9 cellular contexts compared by ENCODE assay signal in the genomic region with DNA sequence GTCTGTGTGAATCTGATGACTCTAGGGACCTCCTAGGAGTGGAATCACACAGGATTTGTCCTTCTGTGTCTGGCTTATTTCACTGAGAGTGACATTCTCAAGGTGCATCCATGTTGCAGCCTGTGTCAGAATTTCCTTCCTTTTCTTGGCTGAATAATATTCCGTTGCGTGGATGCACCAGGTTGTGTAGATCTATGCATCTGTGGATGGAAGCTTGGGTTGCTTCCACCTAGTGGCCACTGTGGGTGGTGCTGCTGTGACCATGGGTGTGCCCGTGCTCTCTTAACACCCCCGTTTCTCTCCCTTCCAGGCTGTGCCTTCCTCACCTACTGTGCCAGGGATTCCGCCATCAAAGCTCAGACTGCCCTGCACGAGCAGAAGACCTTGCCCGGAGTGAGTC. TPM values are rescaled to one million over a fixed set of nuclear protein-coding genes. Genes with fewer than 3 reads are reported as not detected.
DNase-seq lines count a peak whose midpoint lies in the region; FAIRE-seq and TF ChIP-seq lines count a peak whose summit lies in the region.
"Had no signal": no experiment of that assay in that cellular context is flagged by ENCODE, and none has a peak within 500 bp of the region (broad histone marks: within the 10 kb centered on the region; RNA-seq: fewer than 3 reads in every experiment).

No MANE protein-coding gene starts in this region.

- no peaks in the 10 kb centered on the region for H3K9me2 ChIP-seq in SU-DHL-6 (replicated peaks; ENCODE audit: insufficient read depth, low read length)

- no peaks in the 10 kb centered on the region for H3K4me1 ChIP-seq in neutrophil (ENCODE audit: control insufficient read depth in 1 of 2, insufficient read depth in 1 of 2, low read depth in 1 of 2, low read length in 1 of 2)

- no peaks in the 10 kb centered on the region for H3K79me2 ChIP-seq in SU-DHL-6 (ENCODE audit: insufficient read depth, low read length)

- in situ Hi-C loops in brain microvascular endothelial cell (cut with HindIII; ENCODE audit: low pct_ligation_motif_present, low sequenced_read_pairs) = no loop called here

- H3K9me3 ChIP-seq in SU-DHL-6 (ENCODE audit: insufficient read depth, low read length) (no peaks in the 10 kb centered on the region), neutrophil (no peaks in the 10 kb centered on the region)

- intact Hi-C loops in head of caudate nucleus (cut with DNase I) = no loop called here

- FAIRE-seq in GM12891 (lab: Jason Lieb, UNC) = peak; percentile 91

- H3F3A ChIP-seq in SU-DHL-6 (ENCODE audit: insufficient read depth) = no peaks in the 10 kb centered on the region

- TF ChIP-seq CTCF in SU-DHL-6 (IDR thresholded peaks at IDR 0.05; ENCODE audit: insufficient read depth, low read length, poor library complexity, severe bottlenecking) = peak; percentile 18
- TF ChIP-seq CTCF in brain microvascular endothelial cell (IDR thresholded peaks at IDR 0.05; ENCODE audit: low read depth, low read length, missing control alignments) = peak; percentile 70
- peak; percentile 24 for TF ChIP-seq CTCF in neutrophil (IDR thresholded peaks at IDR 0.05)

- no peak for TF ChIP-seq POLR2A in GM12891 (IDR thresholded peaks at IDR 0.05; ENCODE audit: low read depth, low read length)

- H3K4me2 ChIP-seq in SU-DHL-6 (ENCODE audit: low read depth, low read length, poor library complexity, severe bottlenecking) = no peak overlapping the region

- no peak overlapping the region for H3K9ac ChIP-seq in SU-DHL-6 (ENCODE audit: low read length)

- H3K27ac ChIP-seq in SU-DHL-6 (ENCODE audit: low read depth, low read length) (no peak overlapping the region), brain microvascular endothelial cell (no peak overlapping the region), neutrophil (no peak overlapping the region)

- H4K20me1 ChIP-seq in SU-DHL-6 (ENCODE audit: low read depth, low read length) = no peaks in the 10 kb centered on the region

- H3K36me3 ChIP-seq in SU-DHL-6 (ENCODE audit: low read length) = no peaks in the 10 kb centered on the region
- no peaks in the 10 kb centered on the region for H3K36me3 ChIP-seq in brain microvascular endothelial cell (replicated peaks)
- no peaks in the 10 kb centered on the region for H3K36me3 ChIP-seq in neutrophil

- H2AFZ ChIP-seq in SU-DHL-6 (ENCODE audit: low read depth, low read length, severe bottlenecking) = no peak overlapping the region

- H3K27me3 ChIP-seq in SU-DHL-6 (ENCODE audit: low read length) (no peaks in the 10 kb centered on the region), brain microvascular endothelial cell (replicated peaks) (no peaks in the 10 kb centered on the region), neutrophil (no peaks in the 10 kb centered on the region)

- DNase-seq in GM12891 (ENCODE audit: insufficient read length, low spot score) (no peak), brain microvascular endothelial cell (no peak), NCI-H2029 treated with DMSO at 0.1 percent for 48 hours (lab: John Stamatoyannopoulos, UW) (no peak), head of caudate nucleus (no peak), C1 segment of cervical spinal cord (lab: John Stamatoyannopoulos, UW) (no peak), GF-D8 (lab: John Stamatoyannopoulos, UW) (no peak)

- no peak overlapping the region for H3K4me3 ChIP-seq in SU-DHL-6 (ENCODE audit: insufficient read depth, low read length, poor library complexity, severe bottlenecking)
- no peak overlapping the region for H3K4me3 ChIP-seq in brain microvascular endothelial cell (ENCODE audit: low read depth, low read length)
- no peak overlapping the region for H3K4me3 ChIP-seq in neutrophil (ENCODE audit: low read depth in 1 of 2, low read length in 1 of 2)
- H3K4me3 ChIP-seq: lung had no signal

TF ChIP-seq in GM12891, 5 proteins besides CTCF, POLR2A, EP300 and RAD21:
- TF ChIP-seq POU2F2 (IDR thresholded peaks at IDR 0.05; ENCODE audit: low read depth, low read length) (no peak), PAX5 (IDR thresholded peaks at IDR 0.05; ENCODE audit: insufficient read depth, low read length, severe bottlenecking) (no peak), POLR2AphosphoS5 (IDR thresholded peaks at IDR 0.05; ENCODE audit: low read depth, low read length) (no peak), TAF1 (IDR thresholded peaks at IDR 0.05; ENCODE audit: low read depth, low read length) (no peak), SPI1 (IDR thresholded peaks at IDR 0.05; ENCODE audit: low read depth, low read length) (no peak)

RNA-seq across cellular contexts. Expression of a gene that starts 26.2 kb away (rescaled TPM):
- polyA plus RNA-seq in GM12891 (2012; ENCODE audit: low read depth, missing spikeins) = 0.03 TPM

Comparison
In these comparisons a context has a peak if more than half of its experiments do, and no peak if none do; other contexts are left out.
1. CTCF ChIP-seq: peak in every context shown above with its lines; median percentile 70 in brain microvascular endothelial cell; 24 in neutrophil; 18 in SU-DHL-6.